Comparison of ENCODE assay signal across 20 cellular contexts in the genomic region with DNA sequence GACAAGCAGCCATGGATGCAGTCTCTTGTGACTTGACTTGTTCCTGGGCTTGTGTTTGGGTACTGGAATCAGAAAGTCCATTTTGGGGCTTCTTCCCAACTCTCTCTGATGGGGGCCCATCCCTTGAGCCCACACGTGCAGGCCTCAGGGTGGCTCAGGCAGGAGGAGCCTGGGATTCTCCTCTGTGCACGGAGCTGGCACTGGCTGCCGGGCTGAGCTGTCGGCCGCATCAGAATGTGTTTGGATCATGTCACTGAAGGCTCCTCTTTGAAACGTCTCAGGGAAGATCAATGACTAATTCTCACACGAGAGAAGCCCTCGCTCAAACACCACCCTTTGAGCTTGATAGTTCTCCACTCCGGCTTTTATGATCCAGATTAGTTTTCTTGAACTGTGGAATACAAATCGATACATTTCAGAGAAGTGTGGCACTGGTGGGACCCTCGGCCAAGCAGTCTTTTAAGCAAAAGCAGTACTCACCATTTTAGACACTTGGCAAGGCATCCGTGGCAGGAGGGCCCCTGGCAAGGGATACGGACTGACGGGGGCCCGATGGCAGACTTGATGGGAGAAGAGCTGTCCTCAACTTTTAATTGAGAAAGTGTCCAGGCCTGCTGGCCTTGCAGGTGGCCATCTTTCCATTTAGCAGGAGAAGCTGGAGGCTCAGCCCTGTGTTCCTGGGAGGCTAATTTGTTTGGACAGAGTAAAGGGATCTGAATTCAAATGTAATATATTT.
DNase-seq lines count a peak whose midpoint lies in the region; ATAC-seq, FAIRE-seq and TF ChIP-seq lines count a peak whose summit lies in the region.
"Had no signal": no experiment of that assay in that cellular context is flagged by ENCODE, and none has a peak within 500 bp of the region (broad histone marks: within the 10 kb centered on the region; RNA-seq: fewer than 3 reads in every experiment).

No MANE protein-coding gene starts in this region.

- no peak for DNase-seq in bronchial epithelial cell (ENCODE audit: low read depth)
- DNase-seq in mesenteric fat pad (ENCODE audit: low spot score): peak; percentile 75
- DNase-seq in sciatic nerve (ENCODE audit: low spot score): peak; percentile 37
- peak; percentile 10 to 34 for DNase-seq in tibial artery
- DNase-seq in DMS 273 (lab: John Stamatoyannopoulos, UW; ENCODE audit: unreplicated experiment): no peak
- DNase-seq: Calu3; CD8-positive, alpha-beta T cell; DMS 273 treated with DMSO at 0.1 percent for 48 hours; DMS53; GOT3; H7; HFFc6; IMR-90 had no signal

- ATAC-seq in sciatic nerve (no peak), GM18907 (IDR thresholded peaks at IDR 0.05; ENCODE audit: unreplicated experiment) (no peak)
- ATAC-seq: CD8-positive, alpha-beta T cell; HCT116 had no signal

- no peaks in the 10 kb centered on the region for H3K4me1 ChIP-seq in tibial artery

- H3K4me3 ChIP-seq in bronchial epithelial cell (ENCODE audit: low read depth, low read length): no peak overlapping the region
- H3K4me3 ChIP-seq in tibial artery: no peak overlapping the region
- H3K4me3 ChIP-seq: BLaER1 treated with 17β-estradiol and CSF1 and Interleukin-3, amounts not matched to agents 10 nM and 100 nM had no signal

- intact Hi-C loops in sciatic nerve (cut with DNase I): no loop called here
- intact Hi-C loops in tibial artery (cut with DNase I; ENCODE audit: low total_unique reads): no loop called here

- H3K27me3 ChIP-seq in bronchial epithelial cell (ENCODE audit: control insufficient read depth, insufficient read depth, low read length) (no peaks in the 10 kb centered on the region), tibial artery (peaks cover 0 to 20% of the 10 kb centered on the region in 2 donors)

- H3K27ac ChIP-seq in tibial artery: no peak overlapping the region
- H3K27ac ChIP-seq: BLaER1 treated with 17β-estradiol and CSF1 and Interleukin-3, amounts not matched to agents 10 nM and 100 nM had no signal

- H3K36me3 ChIP-seq in bronchial epithelial cell (ENCODE audit: control insufficient read depth, insufficient read depth, low read length): no peaks in the 10 kb centered on the region
- no peaks in the 10 kb centered on the region for H3K36me3 ChIP-seq in tibial artery
- H3K36me3 ChIP-seq: BLaER1 treated with 17β-estradiol and CSF1 and Interleukin-3, amounts not matched to agents 10 nM and 100 nM had no signal

- peak; percentile 52 for FAIRE-seq in bronchial epithelial cell (lab: Jason Lieb, UNC)
- FAIRE-seq: G401.6, GM12892, GM18507, HTR-8/SVneo had no signal

- H3K9me3 ChIP-seq in tibial artery: no peaks in the 10 kb centered on the region

- TF ChIP-seq CTCF in bronchial epithelial cell (IDR thresholded peaks at IDR 0.05; ENCODE audit: insufficient read depth, low read length, severe bottlenecking): no peak
- no peak for TF ChIP-seq CTCF in tibial artery (IDR thresholded peaks at IDR 0.05)

Comparison
In these comparisons a context has a peak if more than half of its experiments do, and no peak if none do; other contexts are left out.
1. DNase-seq: peak in mesenteric fat pad (single experiment), sciatic nerve (single experiment) and tibial artery (2 of 2); none in bronchial epithelial cell (single experiment) and DMS 273 (single experiment).